In the genomic region with DNA sequence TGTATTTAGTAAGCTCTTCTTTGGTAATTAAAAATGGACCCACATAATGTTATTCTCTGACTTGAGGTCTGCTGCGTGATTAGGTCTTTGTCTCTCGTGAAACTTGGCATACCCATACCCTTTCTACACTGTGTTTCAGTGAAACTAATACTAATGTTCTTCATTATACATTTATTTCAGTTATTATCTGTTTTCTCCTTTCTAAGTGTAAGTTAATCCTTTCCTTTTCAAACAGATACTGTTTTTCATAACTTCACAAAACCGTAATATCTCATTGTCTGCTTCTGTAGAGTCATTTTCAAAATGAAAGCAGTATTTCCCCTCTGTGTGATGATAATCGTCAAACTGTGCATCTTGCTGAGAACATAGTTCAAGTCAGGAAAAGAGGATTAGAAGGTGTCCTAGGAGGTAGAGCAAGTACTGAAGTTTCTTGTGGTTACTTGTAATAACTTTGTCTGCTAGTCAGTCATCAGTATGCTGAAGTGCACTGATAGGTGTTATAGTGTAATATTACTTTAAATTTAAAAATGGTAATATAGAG, we compare ENCODE assay signal across 1 cellular context.
TF ChIP-seq lines count a peak whose summit lies in the region.

No MANE protein-coding gene starts in this region.

TF ChIP-seq in HepG2, 621 proteins besides CTCF, POLR2A, EP300 and RAD21:
- no peak for TF ChIP-seq ZNF224 (CRISPR knock-in tag; IDR thresholded peaks at IDR 0.05)
- no peak for TF ChIP-seq SOX13 (IDR thresholded peaks at IDR 0.05)
- TF ChIP-seq SOX13 (CRISPR knock-in tag; conservative IDR thresholded peaks at IDR 0.05 in 1 of 2, IDR thresholded peaks at IDR 0.05 in 1 of 2), result no peak
- no peak for TF ChIP-seq SP1 (IDR thresholded peaks at IDR 0.05)
- TF ChIP-seq SP1 (CRISPR knock-in tag; IDR thresholded peaks at IDR 0.05), result no peak
- no peak for TF ChIP-seq FOSL2 (CRISPR knock-in tag; IDR thresholded peaks at IDR 0.05)
- TF ChIP-seq MED1 (CRISPR knock-in tag; IDR thresholded peaks at IDR 0.05), result no peak
- TF ChIP-seq RARA (CRISPR knock-in tag; IDR thresholded peaks at IDR 0.05), result no peak
- TF ChIP-seq, protein P1, sequence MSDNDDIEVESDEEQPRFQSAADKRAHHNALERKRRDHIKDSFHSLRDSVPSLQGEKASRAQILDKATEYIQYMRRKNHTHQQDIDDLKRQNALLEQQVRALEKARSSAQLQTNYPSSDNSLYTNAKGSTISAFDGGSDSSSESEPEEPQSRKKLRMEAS (IDR thresholded peaks at IDR 0.05), result no peak
- TF ChIP-seq ZFX (CRISPR knock-in tag; IDR thresholded peaks at IDR 0.05; ENCODE audit: low read depth), result no peak
- TF ChIP-seq ARHGAP35 (CRISPR knock-in tag; IDR thresholded peaks at IDR 0.05; ENCODE audit: borderline replicate concordance), result no peak
- TF ChIP-seq, protein P2, sequence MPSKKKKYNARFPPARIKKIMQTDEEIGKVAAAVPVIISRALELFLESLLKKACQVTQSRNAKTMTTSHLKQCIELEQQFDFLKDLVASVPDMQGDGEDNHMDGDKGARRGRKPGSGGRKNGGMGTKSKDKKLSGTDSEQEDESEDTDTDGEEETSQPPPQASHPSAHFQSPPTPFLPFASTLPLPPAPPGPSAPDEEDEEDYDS (CRISPR knock-in tag; IDR thresholded peaks at IDR 0.05), result no peak
- no peak for TF ChIP-seq SIN3B (IDR thresholded peaks at IDR 0.05; ENCODE audit: low read length)
- TF ChIP-seq, protein P3, sequence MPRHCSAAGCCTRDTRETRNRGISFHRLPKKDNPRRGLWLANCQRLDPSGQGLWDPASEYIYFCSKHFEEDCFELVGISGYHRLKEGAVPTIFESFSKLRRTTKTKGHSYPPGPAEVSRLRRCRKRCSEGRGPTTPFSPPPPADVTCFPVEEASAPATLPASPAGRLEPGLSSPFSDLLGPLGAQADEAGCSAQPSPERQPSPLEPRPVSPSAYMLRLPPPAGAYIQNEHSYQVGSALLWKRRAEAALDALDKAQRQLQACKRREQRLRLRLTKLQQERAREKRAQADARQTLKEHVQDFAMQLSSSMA (CRISPR knock-in tag; IDR thresholded peaks at IDR 0.05), result no peak
- TF ChIP-seq NFIC (IDR thresholded peaks at IDR 0.05; ENCODE audit: low read length), result no peak
- no peak for TF ChIP-seq CC2D1A (CRISPR knock-in tag; IDR thresholded peaks at IDR 0.05)
- TF ChIP-seq RXRA (CRISPR knock-in tag; IDR thresholded peaks at IDR 0.05), result no peak
